ENCODE assay signal across 9 cellular contexts in the genomic region with DNA sequence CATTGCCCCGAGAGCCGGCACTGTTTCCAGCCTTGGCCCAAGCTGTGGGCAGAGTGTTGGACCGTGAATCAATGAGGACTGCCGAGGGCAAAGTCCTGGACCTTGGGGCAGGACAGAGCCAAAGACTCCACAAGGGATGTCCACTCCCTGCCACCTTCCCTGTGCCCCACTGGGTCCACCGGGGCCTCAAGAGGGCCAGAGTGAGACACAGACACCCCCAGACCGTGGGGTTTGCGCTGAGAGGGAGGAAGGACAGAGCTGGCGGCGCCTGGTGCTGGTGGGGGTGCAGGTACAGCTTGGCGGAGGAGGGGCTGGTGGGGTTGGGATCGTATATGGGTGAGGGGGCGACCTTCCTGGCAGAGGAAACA. TPM values are rescaled to one million over a fixed set of nuclear protein-coding genes. Genes with fewer than 3 reads are reported as not detected.
DNase-seq lines count a peak whose midpoint lies in the region; ATAC-seq, FAIRE-seq and TF ChIP-seq lines count a peak whose summit lies in the region.
"Had no signal": no experiment of that assay in that cellular context is flagged by ENCODE, and none has a peak within 500 bp of the region (broad histone marks: within the 10 kb centered on the region; RNA-seq: fewer than 3 reads in every experiment).

No MANE protein-coding gene starts in this region.

- TSS peak; percentile 16 for BruUV-seq in Caco-2 (replicated peaks; lab: Mats Ljungman, UMichigan)

- H3K4me1 ChIP-seq in Caco-2 (peaks cover 17% of the 10 kb centered on the region), SJSA1 (replicated peaks) (peaks cover 15% of the 10 kb centered on the region), fibroblast of lung (ENCODE audit: control insufficient read depth, extremely low read depth, insufficient read depth, low read length) (peaks cover 8% of the 10 kb centered on the region), pancreas (peaks cover 6 to 17% (median 11%) of the 10 kb centered on the region in 3 donors)

- peak overlapping the region; percentile 74 for H3K4me3 Mint-ChIP-seq in Caco-2 (ENCODE audit: unreplicated experiment)

- H3K27me3 Mint-ChIP-seq in Caco-2 (ENCODE audit: insufficient read depth, unreplicated experiment) = no peaks in the 10 kb centered on the region

- POLR2A ChIA-PET in Caco-2 (lab: Charles Lee) = interaction anchor here (0.7 kb wide), 1 partner anchor 99 kb away, joined by 3 read pairs; no protein-coding TSS in a partner anchor

- H3K4me2 ChIP-seq in fibroblast of lung (ENCODE audit: extremely low read depth, insufficient read depth, low read length) = peak overlapping the region; percentile 15

- DNase-seq in Caco-2 (no peak), SJSA1 (ENCODE audit: low read depth in 1 of 2, low spot score in 2 of 2) (no peak), fibroblast of lung (ENCODE audit: low read depth in 2 of 2) (no peak), pancreas (no peak), DMS53 (lab: John Stamatoyannopoulos, UW) (no peak), KG1 (lab: John Stamatoyannopoulos, UW) (no peak)
- DNase-seq: NCI-H446 treated with DMSO at 0.1 percent for 48 hours had no signal

- no peaks in the 10 kb centered on the region for H3K9me3 Mint-ChIP-seq in Caco-2 (ENCODE audit: unreplicated experiment)

- no peak for TF ChIP-seq CTCF in Caco-2 (IDR thresholded peaks at IDR 0.05; ENCODE audit: insufficient read depth in 1 of 2, low read depth in 1 of 2, low read length in 1 of 2, severe bottlenecking in 1 of 2, unreplicated experiment in 1 of 2)
- no peak for TF ChIP-seq CTCF in fibroblast of lung (conservative IDR thresholded peaks at IDR 0.05 in 1 of 2, IDR thresholded peaks at IDR 0.05 in 1 of 2; ENCODE audit: low read depth in 1 of 2, low read length in 2 of 2)
- no peak for TF ChIP-seq CTCF in pancreas (IDR thresholded peaks at IDR 0.05)

- 25 to 31% methylated on average over 12 of the region's 12 CpGs for WGBS in pancreas, 2 donors

- no peak overlapping the region for H2AFZ ChIP-seq in fibroblast of lung (ENCODE audit: low read length)

- H3K9me3 ChIP-seq in Caco-2 (no peaks in the 10 kb centered on the region), SJSA1 (replicated peaks) (no peaks in the 10 kb centered on the region), fibroblast of lung (ENCODE audit: control insufficient read depth, insufficient read depth, low read depth, low read length) (no peaks in the 10 kb centered on the region), pancreas (no peaks in the 10 kb centered on the region)

- CTCF ChIA-PET in Caco-2 (lab: Charles Lee) = interaction anchor here (0.9 kb wide), 1 partner anchor 43 kb away, joined by 3 read pairs; the partner anchor contains the start of gene PIK3R2

- H4K20me1 ChIP-seq in fibroblast of lung (ENCODE audit: control insufficient read depth, extremely low read depth, insufficient read depth, low read length) = no peaks in the 10 kb centered on the region

- ATAC-seq in pancreas (peak in 3 of 4 donors; percentile 4 to 22 (median 4)), GM21576 (IDR thresholded peaks at IDR 0.05; ENCODE audit: unreplicated experiment) (no peak), HG02623 (IDR thresholded peaks at IDR 0.05; ENCODE audit: unreplicated experiment) (no peak)

- H3K27ac Mint-ChIP-seq in Caco-2 (ENCODE audit: unreplicated experiment) = peak overlapping the region; percentile 29

- no peak for FAIRE-seq in pancreas (lab: Jason Lieb, UNC)

- intact Hi-C loops in Caco-2 (cut with micrococcal nuclease; ENCODE audit: unreplicated experiment) (no loop called here), pancreas (cut with DNase I) (no loop called here)

- H3K36me3 ChIP-seq in Caco-2 (ENCODE audit: control insufficient read depth, insufficient read depth, low read length) (no peaks in the 10 kb centered on the region), SJSA1 (no peaks in the 10 kb centered on the region), fibroblast of lung (ENCODE audit: control insufficient read depth, insufficient read depth, low read length) (no peaks in the 10 kb centered on the region), pancreas (no peaks in the 10 kb centered on the region)

- peaks cover 8% of the 10 kb centered on the region for H3K4me1 Mint-ChIP-seq in Caco-2 (ENCODE audit: low read depth, unreplicated experiment)

- no peaks in the 10 kb centered on the region for H3K27me3 ChIP-seq in Caco-2 (replicated peaks; ENCODE audit: control insufficient read depth, insufficient read depth, low read length)
- no peaks in the 10 kb centered on the region for H3K27me3 ChIP-seq in SJSA1 (replicated peaks)
- H3K27me3 ChIP-seq in fibroblast of lung (ENCODE audit: control insufficient read depth, insufficient read depth, low read length) = no peaks in the 10 kb centered on the region
- no peaks in the 10 kb centered on the region for H3K27me3 ChIP-seq in pancreas

- H3K27ac ChIP-seq in SJSA1 (no peak overlapping the region), fibroblast of lung (ENCODE audit: insufficient read depth, low read length) (no peak overlapping the region), pancreas (peak overlapping the region; percentile 71 to 89 (median 86))

- H3K36me3 Mint-ChIP-seq in Caco-2 (ENCODE audit: insufficient read depth, unreplicated experiment) = no peaks in the 10 kb centered on the region

- peak overlapping the region; percentile 82 for H3K4me3 ChIP-seq in Caco-2 (ENCODE audit: low read depth, low read length)
- H3K4me3 ChIP-seq in SJSA1 = peak overlapping the region; percentile 60
- peak overlapping the region in 2 of 4 experiments; percentile 67 to 82 for H3K4me3 ChIP-seq in fibroblast of lung (replicated peaks in 1 of 4; ENCODE audit: control extremely low read depth in 1 of 4, insufficient read depth in 1 of 4, low read depth in 3 of 4, low read length in 4 of 4)
- peak overlapping the region; percentile 63 to 78 (median 70) for H3K4me3 ChIP-seq in pancreas

- H3K79me2 ChIP-seq in fibroblast of lung (ENCODE audit: control insufficient read depth, insufficient read depth, low read length) = no peaks in the 10 kb centered on the region

- no peak overlapping the region for H3K9ac ChIP-seq in fibroblast of lung (ENCODE audit: insufficient read depth, low read length)

RNA-seq across cellular contexts. Expression of gene MAST3, which starts 11.8 kb away (rescaled TPM):
- total RNA-seq in Caco-2 (2022) (8.0 and 8.2 TPM in 2 replicates), fibroblast of lung (2.3 and 4.1 TPM in 2 replicates), pancreas (10 to 100 TPM; 19.7 to 27.5 (median 24.2) TPM)
- total RNA-seq in SJSA1 (2014; rRNA removed; shearing (Covaris generic)) = 1.2 and 2.3 TPM in 2 replicates
- polyA plus RNA-seq in fibroblast of lung (2.0 and 2.3 TPM in 2 replicates), pancreas (10 to 100 TPM; 13.7 to 24.7 TPM)
- polyA plus RNA-seq in fibroblast of lung (2012) = 3.3 and 3.4 TPM in 2 replicates
- polyA minus RNA-seq in fibroblast of lung (ENCODE audit: low replicate concordance) = 10.1 and 11.5 TPM in 2 replicates

RNA-seq across cellular contexts. Expression of gene IL12RB1, which starts 22.6 kb away (rescaled TPM):
- not detected in 2 replicates for total RNA-seq in Caco-2 (2022)
- total RNA-seq in SJSA1 (2014; rRNA removed; shearing (Covaris generic)) = 0.21 TPM in 1 of 2 replicates, not detected in the other
- under 0.01 and 0.50 TPM in 2 replicates for total RNA-seq in fibroblast of lung
- 0.06 and 0.75 TPM in 2 replicates for polyA plus RNA-seq in fibroblast of lung
- polyA plus RNA-seq in fibroblast of lung (2012) = 0.73 TPM in 1 of 2 replicates, not detected in the other
- polyA minus RNA-seq in fibroblast of lung (ENCODE audit: low replicate concordance) = 0.37 and 2.5 TPM in 2 replicates
- 1 to 10 TPM in 1 of 6 donors, under 1 TPM in 5; 0.19 to 1.1 (median 0.53) TPM for total RNA-seq in pancreas
- under 1 TPM; 0.15 to 0.40 TPM for polyA plus RNA-seq in pancreas

RNA-seq across cellular contexts. Expression of gene PIK3R2, which starts 43.6 kb away (rescaled TPM):
- total RNA-seq in Caco-2 (2022) (34.3 and 37.8 TPM in 2 replicates), fibroblast of lung (10.1 and 11.3 TPM in 2 replicates), pancreas (10 to 100 TPM; 11.6 to 21.2 (median 12.2) TPM)
- total RNA-seq in SJSA1 (2014; rRNA removed; shearing (Covaris generic)) = 24.2 and 35.0 TPM in 2 replicates
- polyA plus RNA-seq in fibroblast of lung (18.4 and 29.5 TPM in 2 replicates), pancreas (1 to 10 TPM; 4.3 to 6.5 TPM)
- 32.6 and 45.1 TPM in 2 replicates for polyA plus RNA-seq in fibroblast of lung (2012)
- polyA minus RNA-seq in fibroblast of lung (ENCODE audit: low replicate concordance) = 25.4 and 35.9 TPM in 2 replicates

Comparison
In these comparisons a context has a peak if more than half of its experiments do, and no peak if none do; other contexts are left out.
1. H3K27ac ChIP-seq: peak in pancreas (4 of 4); none in SJSA1 (single experiment) and fibroblast of lung (single experiment).
2. ATAC-seq: peak in pancreas (3 of 4); none in GM21576 (single experiment) and HG02623 (single experiment).